8 cellular contexts compared by ENCODE assay signal in genomic region chr2:33598472-33599174, GRCh38. TPM values are rescaled to one million over a fixed set of nuclear protein-coding genes. Genes with fewer than 3 reads are reported as not detected.
DNase-seq lines count a peak whose midpoint lies in the region; ATAC-seq, FAIRE-seq and TF ChIP-seq lines count a peak whose summit lies in the region.

No MANE protein-coding gene starts in this region.

- DNase-seq in AG04449 (ENCODE audit: low read depth, low spot score) (no peak), GM18507 (ENCODE audit: extremely low spot score, insufficient read length, low read depth) (peak; percentile 18), NCI-H524 (lab: John Stamatoyannopoulos, UW) (peak; percentile 62 to 79), fibroblast of the aortic adventitia (ENCODE audit: low read depth) (peak; percentile 40), neuronal stem cell (ENCODE audit: low spot score) (peak; percentile 15), vagina (ENCODE audit: extremely low spot score in 2 of 2) (no peak)
- DNase-seq in activated T-cell treated with anti-CD3 and anti-CD28 coated beads, Interleukin-2, amount 50 U/mL, for 4 hours = peak; percentile 21

- no CpG with 5 or more reads among the region's 27 CpGs for WGBS in neuronal stem cell (ENCODE audit: extremely low coverage in 2 of 2, insufficient read length in 2 of 2, insufficient replicate concordance in 1 of 2), 2 donors

- peak overlapping the region; percentile 91 for H3K18ac ChIP-seq in neuronal stem cell (ENCODE audit: low read length)

- no peaks in the 10 kb centered on the region for H3K27me3 Mint-ChIP-seq in activated T-cell treated with anti-CD3 and anti-CD28 coated beads, Interleukin-2, amount 50 U/mL, for 4 hours (ENCODE audit: low read depth)

- peaks cover 15% of the 10 kb centered on the region for H3K36me3 Mint-ChIP-seq in activated T-cell treated with anti-CD3 and anti-CD28 coated beads, Interleukin-2, amount 50 U/mL, for 4 hours (ENCODE audit: insufficient read depth)

- peak overlapping the region; percentile 92 for H3K14ac ChIP-seq in neuronal stem cell (ENCODE audit: low read length)

- TF ChIP-seq CTCF in AG04449 (IDR thresholded peaks at IDR 0.05; ENCODE audit: insufficient read depth, low read length, missing control alignments) (no peak), fibroblast of the aortic adventitia (IDR thresholded peaks at IDR 0.05; ENCODE audit: insufficient read depth, low read length) (no peak), vagina (IDR thresholded peaks at IDR 0.05) (no peak)

- H3K4me1 Mint-ChIP-seq in activated T-cell treated with anti-CD3 and anti-CD28 coated beads, Interleukin-2, amount 50 U/mL, for 4 hours (ENCODE audit: low read depth) = peaks cover 29% of the 10 kb centered on the region

- H3K4me3 Mint-ChIP-seq in activated T-cell treated with anti-CD3 and anti-CD28 coated beads, Interleukin-2, amount 50 U/mL, for 4 hours = peak overlapping the region; percentile 98

- H2AFZ ChIP-seq in neuronal stem cell (ENCODE audit: low read length) = peak overlapping the region; percentile 96

- H3K4ac ChIP-seq in neuronal stem cell (ENCODE audit: low read length) = no peak overlapping the region

- H4K8ac ChIP-seq in neuronal stem cell (ENCODE audit: low read depth, low read length) = no peak overlapping the region

- peak overlapping the region; percentile 89 for H3K4me2 ChIP-seq in neuronal stem cell (ENCODE audit: insufficient read depth, low read length, poor library complexity, severe bottlenecking)

- no peak overlapping the region for H3K27ac ChIP-seq in neuronal stem cell (replicated peaks; ENCODE audit: low read length)
- H3K27ac ChIP-seq in vagina = peak overlapping the region; percentile 51

- no peak overlapping the region for H2AK5ac ChIP-seq in neuronal stem cell (ENCODE audit: low read depth, low read length)

- H3K23ac ChIP-seq in neuronal stem cell (ENCODE audit: low read depth, low read length, poor library complexity) = peak overlapping the region; percentile 29

- H3K79me1 ChIP-seq in neuronal stem cell (ENCODE audit: low read depth, low read length) = peaks cover 3% of the 10 kb centered on the region

- CTCF ChIA-PET in AG04449 (lab: Yijun Ruan, JAX) = interaction anchor here (1.3 to 2.2 kb wide), 2 partner anchors 15 to 210 kb away, joined by 4 to 12 read pairs; no protein-coding TSS in a partner anchor

- peaks cover 0 to 13% of the 10 kb centered on the region in 2 donors for H3K36me3 ChIP-seq in neuronal stem cell (replicated peaks in 1 of 2; ENCODE audit: control insufficient read depth in 2 of 2, insufficient read depth in 2 of 2, low read length in 2 of 2)
- peaks cover 0 to 7% of the 10 kb centered on the region in 2 donors for H3K36me3 ChIP-seq in vagina

- H4K91ac ChIP-seq in neuronal stem cell (ENCODE audit: low read depth, low read length, poor library complexity) = no peak overlapping the region

- H3K4me3 ChIP-seq in AG04449 (ENCODE audit: low read depth, low read length) = peak overlapping the region; percentile 94
- peak overlapping the region; percentile 97 for H3K4me3 ChIP-seq in fibroblast of the aortic adventitia (ENCODE audit: low read depth, low read length)
- peak overlapping the region; percentile 91 to 99 for H3K4me3 ChIP-seq in neuronal stem cell (ENCODE audit: low read length in 2 of 2)
- peak overlapping the region; percentile 70 to 82 for H3K4me3 ChIP-seq in vagina

- ATAC-seq in HG02943 (IDR thresholded peaks at IDR 0.05; ENCODE audit: low read depth, unreplicated experiment) = peak; percentile 54
- peak; percentile 42 to 51 for ATAC-seq in activated T-cell treated with anti-CD3 and anti-CD28 coated beads, Interleukin-2, amount 50 U/mL, for 4 hours

- H3K27me3 ChIP-seq in neuronal stem cell (ENCODE audit: control insufficient read depth in 3 of 3, insufficient read depth in 3 of 3, low read depth in 1 of 3, low read length in 3 of 3) = no peaks in the 10 kb centered on the region
- no peaks in the 10 kb centered on the region for H3K27me3 ChIP-seq in vagina

- H2BK120ac ChIP-seq in neuronal stem cell (ENCODE audit: low read depth, low read length) = no peak overlapping the region

- TF ChIP-seq POLR2A in vagina (IDR thresholded peaks at IDR 0.05) = no peak

- no peaks in the 10 kb centered on the region for H3K9me3 Mint-ChIP-seq in activated T-cell treated with anti-CD3 and anti-CD28 coated beads, Interleukin-2, amount 50 U/mL, for 4 hours

- no peaks in the 10 kb centered on the region for H3K9me3 ChIP-seq in neuronal stem cell (replicated peaks in 1 of 2; ENCODE audit: control insufficient read depth in 2 of 2, insufficient read depth in 1 of 2, low read depth in 1 of 2, low read length in 2 of 2)
- H3K9me3 ChIP-seq in vagina = no peaks in the 10 kb centered on the region

- H2BK12ac ChIP-seq in neuronal stem cell (ENCODE audit: low read length) = no peak overlapping the region

- H2BK5ac ChIP-seq in neuronal stem cell (ENCODE audit: low read length) = peak overlapping the region; percentile 87

- peak overlapping the region; percentile 97 for H3K9ac ChIP-seq in neuronal stem cell (ENCODE audit: low read depth, low read length, poor library complexity)

- FAIRE-seq in GM18507 (lab: Jason Lieb, UNC) = peak; percentile 72

- H2BK15ac ChIP-seq in neuronal stem cell (ENCODE audit: low read length) = no peak overlapping the region

- POLR2A ChIA-PET in AG04449 (lab: Yijun Ruan, JAX) = interaction anchor here (0.6 to 1.4 kb wide), 5 partner anchors 19 to 841 kb away, joined by 3 to 5 read pairs (median 3); partner anchors contain the start of gene RASGRP3

- H3K4me1 ChIP-seq in neuronal stem cell (ENCODE audit: control insufficient read depth in 2 of 2, insufficient read depth in 1 of 2, low read depth in 1 of 2, low read length in 2 of 2) (peaks cover 0 to 4% of the 10 kb centered on the region in 2 donors), vagina (peaks cover 28% of the 10 kb centered on the region)

- intact Hi-C loops in vagina (cut with DNase I) = no loop called here

RNA-seq across cellular contexts. Expression of gene FAM98A, which starts 0.5 kb away (rescaled TPM):
- total RNA-seq in activated T-cell treated with anti-CD3 and anti-CD28 coated beads, Interleukin-2, amount 50 U/mL, for 4 hours = 100 to 1,000 TPM in 1 of 3 donors, 10 to 100 TPM in 2; 82.7 to 103 (median 91.2) TPM
- total RNA-seq in fibroblast of the aortic adventitia (ENCODE audit: low replicate concordance) (41.8 and 58.7 TPM in 2 replicates), vagina (15.0 TPM)
- polyA plus RNA-seq in neuronal stem cell (2013, experiment 1 of 2) = 25.8 TPM
- polyA plus RNA-seq in neuronal stem cell (2013, experiment 2 of 2) = 25.5 TPM

Comparison
In these comparisons a context has a peak if more than half of its experiments do, and no peak if none do; other contexts are left out.
1. DNase-seq: peak in GM18507 (single experiment), NCI-H524 (2 of 2), activated T-cell treated with anti-CD3 and anti-CD28 coated beads, Interleukin-2, amount 50 U/mL, for 4 hours (single experiment), fibroblast of the aortic adventitia (single experiment) and neuronal stem cell (single experiment); none in AG04449 (single experiment) and vagina (0 of 2).
2. Peak in every context shown above with its lines, with median percentiles within 50 percentile points of each other: H3K4me3 ChIP-seq.